17 cellular contexts compared by ENCODE assay signal in genomic region chr10:129055225-129055624, GRCh38.
DNase-seq lines count a peak whose midpoint lies in the region; ATAC-seq and TF ChIP-seq lines count a peak whose summit lies in the region.
"Had no signal": no experiment of that assay in that cellular context is flagged by ENCODE, and none has a peak within 500 bp of the region (broad histone marks: within the 10 kb centered on the region; RNA-seq: fewer than 3 reads in every experiment).

No MANE protein-coding gene starts in this region.

- H3K4me3 ChIP-seq in mammary epithelial cell (replicated peaks in 1 of 3; ENCODE audit: insufficient read depth in 1 of 3, low read depth in 2 of 3, low read length in 3 of 3) (no peak overlapping the region), coronary artery (no peak overlapping the region)
- H3K4me3 ChIP-seq: A549 had no signal

- H3K27me3 Mint-ChIP-seq in MCF 10A (ENCODE audit: insufficient read depth, unreplicated experiment) = no peaks in the 10 kb centered on the region
- H3K27me3 Mint-ChIP-seq: CD4-positive, alpha-beta memory T cell had no signal

- no peaks in the 10 kb centered on the region for H3K4me1 Mint-ChIP-seq in MCF 10A (ENCODE audit: insufficient read depth, unreplicated experiment)

- peak; percentile 10 for DNase-seq in MCF 10A (ENCODE audit: unreplicated experiment)
- no peak for DNase-seq in mammary epithelial cell
- peak; percentile 9 for DNase-seq in ELF-1 (ENCODE audit: low read depth, low spot score)
- DNase-seq in coronary artery (ENCODE audit: low spot score) = peak; percentile 54
- no peak for DNase-seq in activated effector memory CD4-positive, alpha-beta T cell treated with anti-CD3 and anti-CD28 coated beads, Interleukin-2, amount 50 U/mL, for 16 hours
- no peak for DNase-seq in sciatic nerve (ENCODE audit: low spot score)
- no peak for DNase-seq in Right ventricle myocardium inferior (ENCODE audit: missing footprints)
- DNase-seq: 8988T; ACHN; Calu3; CD4-positive, alpha-beta memory T cell; COR-L47; DMS53; DMS79 treated with DMSO at 0.1 percent for 48 hours; GOT3; HCEC 1CT had no signal

- ATAC-seq in sciatic nerve (no peak), Right ventricle myocardium inferior (no peak)
- ATAC-seq: A549 had no signal

- no peak overlapping the region for H2AFZ ChIP-seq in mammary epithelial cell (ENCODE audit: low read depth, low read length)

- CTCF ChIA-PET in MCF 10A (lab: Yijun Ruan, JAX) = no interaction called here
- CTCF ChIA-PET in mammary epithelial cell (lab: Charles Lee; ENCODE audit: low non-redundant PET) = no interaction called here

- no peaks in the 10 kb centered on the region for H3K9me3 Mint-ChIP-seq in MCF 10A (ENCODE audit: unreplicated experiment)

- H3K36me3 ChIP-seq in mammary epithelial cell (ENCODE audit: insufficient read depth, low read length) = no peaks in the 10 kb centered on the region

- no peaks in the 10 kb centered on the region for H3K79me2 ChIP-seq in mammary epithelial cell (ENCODE audit: insufficient read depth, low read length)

- H3K27me3 ChIP-seq in mammary epithelial cell (ENCODE audit: insufficient read depth, low read length) = no peaks in the 10 kb centered on the region

- no peaks in the 10 kb centered on the region for H3K4me1 ChIP-seq in mammary epithelial cell (ENCODE audit: insufficient read depth, low read length)
- H3K4me1 ChIP-seq: A549 had no signal

- in situ Hi-C loops in mammary epithelial cell (cut with MboI; ENCODE audit: low sequenced_read_pairs in 2 of 2) = no loop called here

- TF ChIP-seq CTCF in MCF 10A (IDR thresholded peaks at IDR 0.05; ENCODE audit: unreplicated experiment) (no peak), mammary epithelial cell (conservative IDR thresholded peaks at IDR 0.05 in 1 of 2, IDR thresholded peaks at IDR 0.05 in 1 of 2; ENCODE audit: extremely low read depth in 1 of 2, insufficient read depth in 1 of 2, low read depth in 1 of 2, low read length in 2 of 2) (no peak), coronary artery (IDR thresholded peaks at IDR 0.05) (no peak)

- dilution Hi-C loops in mammary epithelial cell (cut with HindIII; ENCODE audit: low sequenced_read_pairs) = no loop called here

- H3K4me2 ChIP-seq in mammary epithelial cell (ENCODE audit: insufficient read depth, low read depth, low read length) = no peak overlapping the region
- H3K4me2 ChIP-seq: A549 had no signal

- intact Hi-C loops in MCF 10A (cut with micrococcal nuclease) (no loop called here), mammary epithelial cell (cut with micrococcal nuclease) (no loop called here), sciatic nerve (cut with DNase I) (no loop called here), Right ventricle myocardium inferior (cut with DNase I) (no loop called here)

- no peaks in the 10 kb centered on the region for H3K36me3 Mint-ChIP-seq in MCF 10A (ENCODE audit: insufficient read depth, unreplicated experiment)
- H3K36me3 Mint-ChIP-seq: CD4-positive, alpha-beta memory T cell had no signal

- POLR2A ChIA-PET in MCF 10A (lab: Yijun Ruan, JAX) = no interaction called here

- no peak overlapping the region for H3K27ac ChIP-seq in mammary epithelial cell (ENCODE audit: insufficient read depth, low read depth, low read length)
- H3K27ac ChIP-seq in coronary artery = no peak overlapping the region
- H3K27ac ChIP-seq: A549 had no signal

- H4K20me1 ChIP-seq in mammary epithelial cell (ENCODE audit: insufficient read depth, low read length) = no peaks in the 10 kb centered on the region

- no TSS peak for BruUV-seq in MCF 10A (replicated peaks; lab: Mats Ljungman, UMichigan)
- no TSS peak for BruUV-seq in mammary epithelial cell (replicated peaks; lab: Mats Ljungman, UMichigan)

- H3K4me3 Mint-ChIP-seq in MCF 10A (ENCODE audit: unreplicated experiment) = no peak overlapping the region
- H3K4me3 Mint-ChIP-seq: CD4-positive, alpha-beta memory T cell had no signal

- WGBS in mammary epithelial cell (ENCODE audit: low coverage, missing lambda C conversion rate) = 59% methylated on average over 7 of the region's 9 CpGs

- H3K9ac ChIP-seq in mammary epithelial cell (ENCODE audit: insufficient read depth, low read length) = no peak overlapping the region

- H3K27ac Mint-ChIP-seq in MCF 10A (ENCODE audit: low read depth, unreplicated experiment) = no peak overlapping the region
- H3K27ac Mint-ChIP-seq: CD4-positive, alpha-beta memory T cell had no signal

- H3K9me3 ChIP-seq in mammary epithelial cell (replicated peaks; ENCODE audit: insufficient read depth, low read length) = peaks cover 27% of the 10 kb centered on the region
- H3K9me3 ChIP-seq: A549 had no signal

Comparison
In these comparisons a context has a peak if more than half of its experiments do, and no peak if none do; other contexts are left out.
1. DNase-seq: peak in MCF 10A (single experiment), ELF-1 (single experiment) and coronary artery (single experiment); none in mammary epithelial cell (single experiment), activated effector memory CD4-positive, alpha-beta T cell treated with anti-CD3 and anti-CD28 coated beads, Interleukin-2, amount 50 U/mL, for 16 hours (single experiment), sciatic nerve (single experiment) and Right ventricle myocardium inferior (single experiment).